ENCODE assay signal across 10 cellular contexts in the genomic region with DNA sequence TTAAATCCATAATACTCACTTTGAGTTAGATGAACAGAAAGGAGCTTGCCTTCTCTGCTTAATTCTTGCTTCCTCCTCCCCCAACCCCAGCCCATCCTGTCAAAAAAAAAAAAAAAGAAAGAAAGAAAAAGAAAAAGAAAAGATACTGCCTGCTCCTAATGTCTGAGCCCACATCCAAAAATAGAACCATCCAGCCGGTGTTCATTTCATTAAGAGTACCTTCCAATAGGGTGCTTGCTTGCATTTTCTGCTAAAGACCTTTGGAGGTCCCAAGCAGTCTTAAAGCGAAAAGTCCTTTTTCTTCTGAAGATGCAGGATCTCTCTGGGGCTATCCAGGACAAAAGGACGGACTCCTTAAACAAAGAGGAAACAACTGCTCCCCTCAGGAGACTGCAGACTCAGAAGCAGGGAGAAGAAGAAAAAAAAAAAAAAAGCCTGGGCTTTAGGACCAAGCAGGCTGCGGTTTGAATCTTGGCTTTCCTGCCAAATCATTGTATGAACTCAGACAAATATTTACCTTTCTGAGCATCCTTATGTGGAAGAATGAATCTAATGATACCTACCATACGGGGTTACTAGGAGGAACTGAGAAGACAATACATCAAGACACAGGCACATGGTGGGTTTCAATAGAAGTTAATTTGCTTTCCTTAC.
DNase-seq lines count a peak whose midpoint lies in the region; ATAC-seq and TF ChIP-seq lines count a peak whose summit lies in the region.
"Had no signal": no experiment of that assay in that cellular context is flagged by ENCODE, and none has a peak within 500 bp of the region (broad histone marks: within the 10 kb centered on the region; RNA-seq: fewer than 3 reads in every experiment).

No MANE protein-coding gene starts in this region.

- H3K27me3 Mint-ChIP-seq in WTC11 (ENCODE audit: low read depth): no peaks in the 10 kb centered on the region
- peaks cover 3% of the 10 kb centered on the region for H3K27me3 Mint-ChIP-seq in activated CD8-positive, alpha-beta T cell treated with anti-CD3 and anti-CD28 coated beads, Interleukin-2, amount 10 ng/mL, durations not matched to agents 7 days and 5 days (ENCODE audit: low read depth)
- H3K27me3 Mint-ChIP-seq in activated naive CD8-positive, alpha-beta T cell treated with anti-CD3 and anti-CD28 coated beads, Interleukin-2, amount 50 U/mL, for 24 hours: peaks cover 13% of the 10 kb centered on the region

- H3K27ac ChIP-seq in AG04450 (ENCODE audit: low read depth, low read length): peak overlapping the region; percentile 31
- H3K27ac ChIP-seq: upper lobe of left lung had no signal

- H3K4me3 ChIP-seq in AG04450 (ENCODE audit: low read depth, low read length) (no peak overlapping the region), LNCaP clone FGC (ENCODE audit: low read depth, low read length) (no peak overlapping the region)
- H3K4me3 ChIP-seq: mucosa of descending colon, upper lobe of left lung had no signal

- no peak for DNase-seq in AG04450 (ENCODE audit: low read depth, low spot score)
- DNase-seq in LNCaP clone FGC (ENCODE audit: low read depth): peak; percentile 74
- no peak for DNase-seq in WTC11 (ENCODE audit: low spot score)
- DNase-seq in iris pigment epithelial cell (ENCODE audit: low read depth): peak; percentile 10
- no peak for DNase-seq in pons (ENCODE audit: low spot score)
- DNase-seq in activated CD8-positive, alpha-beta T cell treated with anti-CD3 and anti-CD28 coated beads, Interleukin-2, amount 10 ng/mL, durations not matched to agents 7 days and 5 days: no peak
- no peak for DNase-seq in activated naive CD8-positive, alpha-beta T cell treated with anti-CD3 and anti-CD28 coated beads, Interleukin-2, amount 50 U/mL, for 24 hours
- no peak for DNase-seq in NCI-H2227 (lab: John Stamatoyannopoulos, UW; ENCODE audit: unreplicated experiment)
- DNase-seq: mucosa of descending colon, upper lobe of left lung had no signal

- no peaks in the 10 kb centered on the region for H3K27me3 ChIP-seq in AG04450 (ENCODE audit: control insufficient read depth, insufficient read depth, low read length)
- H3K27me3 ChIP-seq: upper lobe of left lung had no signal

- TF ChIP-seq CTCF in AG04450 (IDR thresholded peaks at IDR 0.05; ENCODE audit: low read depth, low read length): no peak
- TF ChIP-seq CTCF in LNCaP clone FGC (IDR thresholded peaks at IDR 0.05; ENCODE audit: control insufficient read depth, extremely low read depth, insufficient read depth): no peak
- TF ChIP-seq CTCF in WTC11 (IDR thresholded peaks at IDR 0.05): no peak

- H3K9me3 ChIP-seq in AG04450 (ENCODE audit: control insufficient read depth, insufficient read depth, low read length): no peaks in the 10 kb centered on the region
- H3K9me3 ChIP-seq: mucosa of descending colon, upper lobe of left lung had no signal

- no peaks in the 10 kb centered on the region for H3K9me3 Mint-ChIP-seq in WTC11
- no peaks in the 10 kb centered on the region for H3K9me3 Mint-ChIP-seq in activated CD8-positive, alpha-beta T cell treated with anti-CD3 and anti-CD28 coated beads, Interleukin-2, amount 10 ng/mL, durations not matched to agents 7 days and 5 days (ENCODE audit: insufficient read depth)
- no peaks in the 10 kb centered on the region for H3K9me3 Mint-ChIP-seq in activated naive CD8-positive, alpha-beta T cell treated with anti-CD3 and anti-CD28 coated beads, Interleukin-2, amount 50 U/mL, for 24 hours

- peaks cover 60% of the 10 kb centered on the region for H3K4me1 Mint-ChIP-seq in WTC11
- peaks cover 4% of the 10 kb centered on the region for H3K4me1 Mint-ChIP-seq in activated CD8-positive, alpha-beta T cell treated with anti-CD3 and anti-CD28 coated beads, Interleukin-2, amount 10 ng/mL, durations not matched to agents 7 days and 5 days (ENCODE audit: low read depth)
- no peaks in the 10 kb centered on the region for H3K4me1 Mint-ChIP-seq in activated naive CD8-positive, alpha-beta T cell treated with anti-CD3 and anti-CD28 coated beads, Interleukin-2, amount 50 U/mL, for 24 hours

- ATAC-seq in WTC11: peak; percentile 74
- ATAC-seq in activated CD8-positive, alpha-beta T cell treated with anti-CD3 and anti-CD28 coated beads, Interleukin-2, amount 10 ng/mL, durations not matched to agents 7 days and 5 days: no peak
- ATAC-seq in activated naive CD8-positive, alpha-beta T cell treated with anti-CD3 and anti-CD28 coated beads, Interleukin-2, amount 50 U/mL, for 24 hours: no peak
- ATAC-seq: mucosa of descending colon had no signal

- POLR2A ChIA-PET in AG04450 (lab: Yijun Ruan, JAX): no interaction called here
- POLR2A ChIA-PET in WTC11 (lab: Charles Lee): interaction anchor here (0.5 kb wide), 1 partner anchor 9 kb away, joined by 3 read pairs; no protein-coding TSS in a partner anchor
- POLR2A ChIA-PET in activated CD8-positive, alpha-beta T cell treated with anti-CD3 and anti-CD28 coated beads, Interleukin-2, amount 10 ng/mL, durations not matched to agents 7 days and 5 days (lab: Charles Lee): no interaction called here

- CTCF ChIA-PET in AG04450 (lab: Charles Lee) (interaction anchor here (0.6 kb wide), 2 partner anchors 175 to 388 kb away, joined by 3 read pairs; no protein-coding TSS in a partner anchor), WTC11 (lab: Charles Lee) (no interaction called here)
- CTCF ChIA-PET in activated CD8-positive, alpha-beta T cell treated with anti-CD3 and anti-CD28 coated beads, Interleukin-2, amount 10 ng/mL, durations not matched to agents 7 days and 5 days (lab: Charles Lee): no interaction called here

- H3K27ac Mint-ChIP-seq in WTC11: peak overlapping the region; percentile 18; the same call in 1 of the 2 replicates
- H3K27ac Mint-ChIP-seq in activated CD8-positive, alpha-beta T cell treated with anti-CD3 and anti-CD28 coated beads, Interleukin-2, amount 10 ng/mL, durations not matched to agents 7 days and 5 days: no peak overlapping the region
- no peak overlapping the region for H3K27ac Mint-ChIP-seq in activated naive CD8-positive, alpha-beta T cell treated with anti-CD3 and anti-CD28 coated beads, Interleukin-2, amount 50 U/mL, for 24 hours

- no peaks in the 10 kb centered on the region for H3K36me3 Mint-ChIP-seq in WTC11
- H3K36me3 Mint-ChIP-seq in activated CD8-positive, alpha-beta T cell treated with anti-CD3 and anti-CD28 coated beads, Interleukin-2, amount 10 ng/mL, durations not matched to agents 7 days and 5 days (ENCODE audit: low read depth): no peaks in the 10 kb centered on the region
- H3K36me3 Mint-ChIP-seq in activated naive CD8-positive, alpha-beta T cell treated with anti-CD3 and anti-CD28 coated beads, Interleukin-2, amount 50 U/mL, for 24 hours (ENCODE audit: low read depth): no peaks in the 10 kb centered on the region

- H3K4me3 Mint-ChIP-seq in WTC11: peak overlapping the region; percentile 17; the same call in 1 of the 2 replicates
- H3K4me3 Mint-ChIP-seq in activated CD8-positive, alpha-beta T cell treated with anti-CD3 and anti-CD28 coated beads, Interleukin-2, amount 10 ng/mL, durations not matched to agents 7 days and 5 days: no peak overlapping the region
- H3K4me3 Mint-ChIP-seq in activated naive CD8-positive, alpha-beta T cell treated with anti-CD3 and anti-CD28 coated beads, Interleukin-2, amount 50 U/mL, for 24 hours: no peak overlapping the region

TF ChIP-seq in WTC11, 78 proteins besides CTCF, POLR2A, EP300 and RAD21 (continues in another document):
- TF ChIP-seq ZNF396 (CRISPR knock-in tag; IDR thresholded peaks at IDR 0.05; ENCODE audit: borderline replicate concordance) (no peak), HMGA2 (CRISPR knock-in tag; IDR thresholded peaks at IDR 0.05) (no peak), SMAD3 (CRISPR knock-in tag; IDR thresholded peaks at IDR 0.05; ENCODE audit: borderline replicate concordance) (no peak), ZNF532 (CRISPR knock-in tag; IDR thresholded peaks at IDR 0.05; ENCODE audit: borderline replicate concordance) (no peak)
- TF ChIP-seq, protein P1, sequence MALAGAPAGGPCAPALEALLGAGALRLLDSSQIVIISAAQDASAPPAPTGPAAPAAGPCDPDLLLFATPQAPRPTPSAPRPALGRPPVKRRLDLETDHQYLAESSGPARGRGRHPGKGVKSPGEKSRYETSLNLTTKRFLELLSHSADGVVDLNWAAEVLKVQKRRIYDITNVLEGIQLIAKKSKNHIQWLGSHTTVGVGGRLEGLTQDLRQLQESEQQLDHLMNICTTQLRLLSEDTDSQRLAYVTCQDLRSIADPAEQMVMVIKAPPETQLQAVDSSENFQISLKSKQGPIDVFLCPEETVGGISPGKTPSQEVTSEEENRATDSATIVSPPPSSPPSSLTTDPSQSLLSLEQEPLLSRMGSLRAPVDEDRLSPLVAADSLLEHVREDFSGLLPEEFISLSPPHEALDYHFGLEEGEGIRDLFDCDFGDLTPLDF (CRISPR knock-in tag; IDR thresholded peaks at IDR 0.05): no peak

Comparison
In these comparisons a context has a peak if more than half of its experiments do, and no peak if none do; other contexts are left out.
1. DNase-seq: peak in LNCaP clone FGC (single experiment) and iris pigment epithelial cell (single experiment); none in AG04450 (single experiment), WTC11 (single experiment), pons (single experiment), activated CD8-positive, alpha-beta T cell treated with anti-CD3 and anti-CD28 coated beads, Interleukin-2, amount 10 ng/mL, durations not matched to agents 7 days and 5 days (single experiment), activated naive CD8-positive, alpha-beta T cell treated with anti-CD3 and anti-CD28 coated beads, Interleukin-2, amount 50 U/mL, for 24 hours (single experiment) and NCI-H2227 (single experiment).